ENCODE assay signal across 10 cellular contexts in the genomic region with DNA sequence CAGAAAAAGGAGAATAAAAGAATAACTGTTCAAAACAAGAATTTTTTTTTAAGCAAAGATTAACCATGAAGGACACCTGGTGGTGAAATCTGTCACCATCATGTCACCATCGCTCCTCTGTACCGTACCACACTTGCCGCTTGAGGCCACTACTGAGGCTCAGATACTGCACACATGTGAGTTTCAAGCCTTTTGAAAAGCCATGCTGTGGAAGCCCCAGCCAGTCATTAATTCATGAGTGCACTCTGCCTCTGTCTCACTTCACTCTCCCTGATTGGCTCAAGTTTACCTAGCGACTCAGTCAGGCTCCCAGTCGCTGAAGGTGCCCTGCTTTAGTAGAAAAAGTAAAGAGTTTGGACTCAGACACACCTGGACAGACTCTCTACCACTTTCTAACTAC. TPM values are rescaled to one million over a fixed set of nuclear protein-coding genes. Genes with fewer than 3 reads are reported as not detected.
DNase-seq lines count a peak whose midpoint lies in the region; ATAC-seq and TF ChIP-seq lines count a peak whose summit lies in the region.
"Had no signal": no experiment of that assay in that cellular context is flagged by ENCODE, and none has a peak within 500 bp of the region (broad histone marks: within the 10 kb centered on the region; RNA-seq: fewer than 3 reads in every experiment).

No MANE protein-coding gene starts in this region.

- TF ChIP-seq CTCF in GM12801 (IDR thresholded peaks at IDR 0.05; ENCODE audit: extremely low read depth, insufficient read length) = peak; percentile 97
- peak; percentile 97 for TF ChIP-seq CTCF in PC-3 (conservative IDR thresholded peaks at IDR 0.05; ENCODE audit: low read depth, low read length)

- H3K9me2 ChIP-seq in PC-3 (replicated peaks; ENCODE audit: low read length) = no peaks in the 10 kb centered on the region

- H3K9ac ChIP-seq in PC-3 (ENCODE audit: low read length) = no peak overlapping the region

- H3K27ac ChIP-seq in PC-3 (ENCODE audit: low read length) = no peak overlapping the region

- H4K20me1 ChIP-seq in PC-3 (ENCODE audit: low read length) = no peaks in the 10 kb centered on the region

- ATAC-seq in GM19455 (IDR thresholded peaks at IDR 0.05; ENCODE audit: unreplicated experiment) = peak; percentile 86
- ATAC-seq in HG03342 (IDR thresholded peaks at IDR 0.05; ENCODE audit: unreplicated experiment) = peak; percentile 96
- ATAC-seq in PC-3 = peak; percentile 99
- ATAC-seq: T-cell had no signal

- intact Hi-C loops in PC-3 (cut with micrococcal nuclease) = loop anchor here (1.0 to 5.0 kb wide), 2 partner anchors 123 to 219 kb away; no protein-coding TSS in a partner anchor

- H3K36me3 ChIP-seq in PC-3 (ENCODE audit: low read depth, low read length) = no peaks in the 10 kb centered on the region

- no peak overlapping the region for H3K4me3 ChIP-seq in PC-3 (ENCODE audit: low read length)

- no peaks in the 10 kb centered on the region for H3F3A ChIP-seq in PC-3 (ENCODE audit: low read length, unreplicated experiment)

- H3K27me3 ChIP-seq in PC-3 (ENCODE audit: low read length) = peaks cover 35% of the 10 kb centered on the region; the same call in 1 of the 2 replicates

- BruUV-seq in PC-3 (replicated peaks; lab: Mats Ljungman, UMichigan) = no TSS peak

- CTCF ChIA-PET in PC-3 (lab: Charles Lee) = no interaction called here

- peak; percentile 85 for DNase-seq in PC-3
- peak; percentile 45 for DNase-seq in iPS DF 19.7 (ENCODE audit: low read depth, low spot score)
- no peak for DNase-seq in HCEC 1CT
- DNase-seq in DMS 273 (lab: John Stamatoyannopoulos, UW; ENCODE audit: unreplicated experiment) = no peak
- no peak for DNase-seq in retina

- no peak overlapping the region for H3K4me2 ChIP-seq in PC-3 (ENCODE audit: low read length)

- H2AFZ ChIP-seq in PC-3 (ENCODE audit: low read length) = no peak overlapping the region

- no peaks in the 10 kb centered on the region for H3K4me1 ChIP-seq in PC-3 (ENCODE audit: insufficient read depth, low read length)

- no peaks in the 10 kb centered on the region for H3K9me3 ChIP-seq in PC-3 (ENCODE audit: low read length)

- no peaks in the 10 kb centered on the region for H3K79me2 ChIP-seq in PC-3 (ENCODE audit: low read length)

- POLR2A ChIA-PET in PC-3 (lab: Charles Lee; ENCODE audit: unreplicated experiment) = no interaction called here

RNA-seq across cellular contexts. Expression of gene MS4A12, which starts 6.6 kb away (rescaled TPM):
- total RNA-seq in PC-3 (2014; rRNA removed) = not detected in 2 replicates
- total RNA-seq: fibroblast of villous mesenchyme, T-cell had no signal

RNA-seq across cellular contexts. Expression of gene MS4A13, which starts 29.2 kb away (rescaled TPM):
- total RNA-seq in PC-3 (2014; rRNA removed) = not detected in 2 replicates
- total RNA-seq: fibroblast of villous mesenchyme, T-cell had no signal

RNA-seq across cellular contexts. Expression of gene MS4A1, which starts 30.3 kb away (rescaled TPM):
- not detected in 2 replicates for total RNA-seq in PC-3 (2014; rRNA removed)
- total RNA-seq: fibroblast of villous mesenchyme had no signal

RNA-seq across cellular contexts. Expression of gene MS4A5, which starts 56.6 kb away (rescaled TPM):
- total RNA-seq in PC-3 (2014; rRNA removed) = not detected in 2 replicates
- total RNA-seq: fibroblast of villous mesenchyme, T-cell had no signal

Comparison
In these comparisons a context has a peak if more than half of its experiments do, and no peak if none do; other contexts are left out.
1. DNase-seq: peak in PC-3 (single experiment) and iPS DF 19.7 (single experiment); none in HCEC 1CT (single experiment), DMS 273 (single experiment) and retina (single experiment).
2. Peak in every context shown above with its lines, with median percentiles within 50 percentile points of each other: ATAC-seq.